ENCODE assay signal across 33 cellular contexts in the genomic region with DNA sequence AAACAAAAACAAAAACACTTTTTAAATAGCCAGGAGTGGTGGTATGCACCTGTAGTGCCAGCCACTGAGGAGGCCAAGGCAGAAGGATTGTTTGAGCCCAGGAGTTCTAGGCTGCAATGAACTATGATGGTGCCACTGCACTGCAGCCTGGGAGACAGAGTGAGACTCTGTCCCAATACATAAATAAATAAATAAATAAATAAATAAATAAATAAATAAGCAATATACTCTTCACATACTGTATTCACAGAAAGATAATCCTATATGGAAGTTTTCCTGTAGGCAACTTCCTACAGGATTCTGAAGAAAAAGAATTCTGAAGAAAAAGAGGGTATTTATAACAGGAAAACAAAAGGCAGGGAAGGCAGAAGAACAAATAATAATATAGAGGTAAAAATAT.
"Had no signal": no experiment of that assay in that cellular context is flagged by ENCODE, and none has a peak within 500 bp of the region (broad histone marks: within the 10 kb centered on the region; RNA-seq: fewer than 3 reads in every experiment).

No MANE protein-coding gene starts in this region.

- H3K4me3 ChIP-seq: adrenal gland, ascending aorta, body of pancreas, breast epithelium, cardiac muscle cell had no signal

- H3K9me3 ChIP-seq: body of pancreas had no signal

- ATAC-seq: activated naive CD4-positive, alpha-beta T cell treated with anti-CD3 and anti-CD28 coated beads, Interleukin-2, amount 50 U/mL, for 72 hours; activated naive CD8-positive, alpha-beta T cell treated with anti-CD3 and anti-CD28 coated beads, Interleukin-2, amount 50 U/mL, for 24 hours; activated T-cell treated with anti-CD3 and anti-CD28 coated beads, Interleukin-2, amount 50 U/mL, for 4 hours; activated T-cell treated with anti-CD3 and anti-CD28 coated beads, Interleukin-2, amount 50 U/mL, for 72 hours; activated T-helper 17 cell treated with anti-CD3 and anti-CD28 coated beads, Interleukin-2, amount 50 U/mL, for 72 hours; body of pancreas had no signal

- H3K27ac ChIP-seq: adrenal gland, ascending aorta, body of pancreas, brain microvascular endothelial cell, breast epithelium, cardiac muscle cell had no signal

- FAIRE-seq: bronchial epithelial cell had no signal

- H3K4me1 ChIP-seq: adrenal gland, ascending aorta, body of pancreas, breast epithelium had no signal

- DNase-seq: activated effector memory CD4-positive, alpha-beta T cell treated with anti-CD3 and anti-CD28 coated beads, Interleukin-2, amount 50 U/mL, for 16 hours; activated effector memory CD4-positive, alpha-beta T cell treated with Interleukin-2 at 50 U/mL for 16 hours; activated gamma-delta T cell; activated gamma-delta T cell treated with Interleukin-2 at 50 U/mL for 16 hours; activated naive CD4-positive, alpha-beta T cell; activated naive CD4-positive, alpha-beta T cell treated with anti-CD3 and anti-CD28 coated beads for 36 hours; activated naive CD4-positive, alpha-beta T cell treated with anti-CD3 and anti-CD28 coated beads, Interleukin-2, amount 10 ng/mL, durations not matched to agents 7 days and 5 days; activated naive CD4-positive, alpha-beta T cell treated with anti-CD3 and anti-CD28 coated beads, Interleukin-2, amount 50 U/mL, for 16 hours; activated naive CD4-positive, alpha-beta T cell treated with Interleukin-2 at 50 U/mL for 16 hours; activated naive CD8-positive, alpha-beta T cell treated with anti-CD3 and anti-CD28 coated beads for 36 hours; activated naive CD8-positive, alpha-beta T cell treated with anti-CD3 and anti-CD28 coated beads, Interleukin-2, amount 10 ng/mL, durations not matched to agents 7 days and 5 days; activated naive CD8-positive, alpha-beta T cell treated with anti-CD3 and anti-CD28 coated beads, Interleukin-2, amount 50 U/mL, for 24 hours; activated T-cell treated with anti-CD3 and anti-CD28 coated beads, Interleukin-2, amount 50 U/mL, for 1 hour; activated T-cell treated with anti-CD3 and anti-CD28 coated beads, Interleukin-2, amount 50 U/mL, for 24 hours; activated T-cell treated with anti-CD3 and anti-CD28 coated beads, Interleukin-2, amount 50 U/mL, for 4 hours; activated T-cell treated with anti-CD3 and anti-CD28 coated beads, Interleukin-2, amount 50 U/mL, for 48 hours; activated T-cell treated with anti-CD3 and anti-CD28 coated beads, Interleukin-2, amount 50 U/mL, for 72 hours; adrenal gland; amniotic stem cell; amygdala; anterior cingulate cortex; aorta; body of pancreas; brain microvascular endothelial cell; caudate nucleus; central memory CD4-positive, alpha-beta T cell; cerebellar nuclear complex had no signal

- H3K36me3 ChIP-seq: adrenal gland, ascending aorta, brain microvascular endothelial cell, breast epithelium, cardiac muscle cell had no signal
